Comparison of ENCODE assay signal across 26 cellular contexts in the genomic region with DNA sequence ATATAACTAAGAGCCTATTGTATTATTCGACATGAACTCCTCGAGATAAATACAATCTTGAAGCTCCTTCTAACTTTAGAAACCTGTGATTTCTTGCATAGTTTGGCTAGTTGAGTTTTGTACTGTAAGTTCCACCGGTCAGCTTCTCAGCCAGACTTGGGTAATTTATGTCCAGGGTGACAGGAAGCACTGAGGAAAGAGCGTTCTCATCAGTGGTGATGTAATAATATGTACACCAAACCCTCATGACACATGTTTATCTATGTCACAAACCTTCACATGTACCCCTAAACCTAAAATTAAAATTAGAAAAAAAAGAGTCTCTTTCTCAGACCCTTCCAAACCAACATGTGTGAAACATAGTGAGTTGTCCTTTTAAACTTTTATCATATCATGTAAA.
DNase-seq lines count a peak whose midpoint lies in the region; ATAC-seq and TF ChIP-seq lines count a peak whose summit lies in the region.
"Had no signal": no experiment of that assay in that cellular context is flagged by ENCODE, and none has a peak within 500 bp of the region (broad histone marks: within the 10 kb centered on the region; RNA-seq: fewer than 3 reads in every experiment).

No MANE protein-coding gene starts in this region.

- H3K27me3 ChIP-seq in breast epithelium, result no peaks in the 10 kb centered on the region
- no peaks in the 10 kb centered on the region for H3K27me3 ChIP-seq in Panc1 (ENCODE audit: control insufficient read depth, insufficient read depth, low read length)
- H3K27me3 ChIP-seq in upper lobe of right lung, result no peaks in the 10 kb centered on the region
- H3K27me3 ChIP-seq: BLaER1, ovary, uterus had no signal

- intact Hi-C loops in MCF 10A (cut with micrococcal nuclease) (loop anchor here (5.0 kb wide), 1 partner anchor 139 kb away; no protein-coding TSS in a partner anchor), breast epithelium (cut with DNase I; ENCODE audit: low total_unique reads) (no loop called here), Panc1 (cut with micrococcal nuclease; ENCODE audit: unreplicated experiment) (loop anchor here (10.0 kb wide), 1 partner anchor 76 kb away; no protein-coding TSS in a partner anchor), upper lobe of right lung (cut with DNase I) (no loop called here)

- no peak overlapping the region for H3K4me3 Mint-ChIP-seq in MCF 10A (ENCODE audit: unreplicated experiment)
- H3K4me3 Mint-ChIP-seq: activated CD8-positive, alpha-beta T cell treated with anti-CD3 and anti-CD28 coated beads for 36 hours; H9 had no signal

- H3K4me1 ChIP-seq in breast epithelium, result no peaks in the 10 kb centered on the region
- peaks cover 14% of the 10 kb centered on the region for H3K4me1 ChIP-seq in Panc1 (ENCODE audit: control insufficient read depth, insufficient read depth, low read length)
- peaks cover 7% of the 10 kb centered on the region for H3K4me1 ChIP-seq in upper lobe of right lung
- H3K4me1 ChIP-seq: foreskin keratinocyte had no signal

- POLR2A ChIA-PET in MCF 10A (lab: Yijun Ruan, JAX), result interaction anchor here (1.3 to 4.7 kb wide), 2 partner anchors 10 to 144 kb away, joined by 5 to 18 read pairs; no protein-coding TSS in a partner anchor
- POLR2A ChIA-PET in Panc1 (lab: Charles Lee), result no interaction called here

- H3K27ac ChIP-seq in breast epithelium (no peak overlapping the region), Panc1 (ENCODE audit: low read length) (peak overlapping the region; percentile 82), upper lobe of right lung (no peak overlapping the region)
- H3K27ac ChIP-seq: BLaER1, foreskin keratinocyte, ovary, uterus had no signal

- ATAC-seq in Panc1, result no peak
- peak; percentile 52 for ATAC-seq in upper lobe of right lung
- no peak for ATAC-seq in GM21360 (IDR thresholded peaks at IDR 0.05; ENCODE audit: unreplicated experiment)
- no peak for ATAC-seq in HG03469 (IDR thresholded peaks at IDR 0.05; ENCODE audit: unreplicated experiment)
- ATAC-seq: activated CD4-positive, CD25-positive, alpha-beta regulatory T cell treated with anti-CD3 and anti-CD28 coated beads, Interleukin-2, amount 50 U/mL, for 24 hours; activated CD8-positive, alpha-beta T cell treated with anti-CD3 and anti-CD28 coated beads for 36 hours; foreskin keratinocyte; GM12878; left colon had no signal

- H3K9me3 Mint-ChIP-seq in MCF 10A (ENCODE audit: unreplicated experiment), result no peaks in the 10 kb centered on the region

- peak overlapping the region; percentile 98 for H3K27ac Mint-ChIP-seq in MCF 10A (ENCODE audit: low read depth, unreplicated experiment)
- H3K27ac Mint-ChIP-seq: activated CD8-positive, alpha-beta T cell treated with anti-CD3 and anti-CD28 coated beads for 36 hours; H9 had no signal

- H3K4me3 ChIP-seq in breast epithelium (no peak overlapping the region), Panc1 (ENCODE audit: low read depth in 2 of 2, low read length in 2 of 2) (no peak overlapping the region), upper lobe of right lung (no peak overlapping the region)
- H3K4me3 ChIP-seq: BLaER1, GM12878, ovary, uterus had no signal

- TF ChIP-seq POLR2A in breast epithelium (IDR thresholded peaks at IDR 0.05), result no peak

- DNase-seq in MCF 10A (ENCODE audit: unreplicated experiment) (peak; percentile 30), breast epithelium (ENCODE audit: low spot score in 2 of 2) (no peak), Panc1 (ENCODE audit: low read depth, low spot score) (no peak), kidney tubule cell (ENCODE audit: low spot score) (peak; percentile 5), upper lobe of right lung (no peak)
- no peak for DNase-seq in activated naive CD4-positive, alpha-beta T cell (lab: John Stamatoyannopoulos, UW)
- DNase-seq: activated CD8-positive, alpha-beta T cell treated with anti-CD3 and anti-CD28 coated beads for 36 hours; activated effector memory CD4-positive, alpha-beta T cell treated with anti-CD3 and anti-CD28 coated beads, Interleukin-2, amount 50 U/mL, for 16 hours; activated T-cell treated with anti-CD3 and anti-CD28 coated beads for 4 hours; Calu3; DND-41; effector CD4-positive, alpha-beta T cell; foreskin keratinocyte; H9; left colon; NCI-H510A treated with DMSO at 0.1 percent for 48 hours; ovary; retina; stimulated activated CD4-positive, alpha-beta T cell treated with anti-CD3 and anti-CD28 coated beads, Interleukin-2, amount 100 ng/mL, for 48 hours; stimulated activated naive CD4-positive, alpha-beta T cell; uterus had no signal

- H3K9me3 ChIP-seq in breast epithelium (peaks cover 0 to 4% of the 10 kb centered on the region in 2 donors), Panc1 (ENCODE audit: control insufficient read depth, insufficient read depth, low read depth, low read length) (0 out of 2 replicates have a peak, but pooled peaks cover 2% of the 10 kb centered on the region), upper lobe of right lung (no peaks in the 10 kb centered on the region)
- H3K9me3 ChIP-seq: ovary, uterus had no signal

- CTCF ChIA-PET in MCF 10A (lab: Yijun Ruan, JAX), result no interaction called here
- CTCF ChIA-PET in Panc1 (lab: Charles Lee), result no interaction called here

- H3K36me3 ChIP-seq in breast epithelium (no peaks in the 10 kb centered on the region), Panc1 (ENCODE audit: control insufficient read depth, insufficient read depth, low read length) (no peaks in the 10 kb centered on the region), upper lobe of right lung (no peaks in the 10 kb centered on the region)
- H3K36me3 ChIP-seq: BLaER1, ovary, uterus had no signal

- no peaks in the 10 kb centered on the region for H3K27me3 Mint-ChIP-seq in MCF 10A (ENCODE audit: insufficient read depth, unreplicated experiment)

- BruUV-seq in MCF 10A (replicated peaks; lab: Mats Ljungman, UMichigan), result no TSS peak
- no TSS peak for BruUV-seq in Panc1 (replicated peaks; lab: Mats Ljungman, UMichigan)

- peaks cover 40% of the 10 kb centered on the region for H3K4me1 Mint-ChIP-seq in MCF 10A (ENCODE audit: insufficient read depth, unreplicated experiment)

- in situ Hi-C loops in Panc1 (cut with HindIII; ENCODE audit: low pct_unique_long_range_greater_than_20kb, low sequenced_read_pairs), result no loop called here

- TF ChIP-seq CTCF in MCF 10A (IDR thresholded peaks at IDR 0.05; ENCODE audit: unreplicated experiment), result no peak
- no peak for TF ChIP-seq CTCF in breast epithelium (IDR thresholded peaks at IDR 0.05)
- TF ChIP-seq CTCF in Panc1 (IDR thresholded peaks at IDR 0.05), result no peak
- no peak for TF ChIP-seq CTCF in upper lobe of right lung (IDR thresholded peaks at IDR 0.05)

- peaks cover 6% of the 10 kb centered on the region for H3K36me3 Mint-ChIP-seq in MCF 10A (ENCODE audit: insufficient read depth, unreplicated experiment)

Comparison
In these comparisons a context has a peak if more than half of its experiments do, and no peak if none do; other contexts are left out.
1. DNase-seq: peak in MCF 10A (single experiment) and kidney tubule cell (single experiment); none in breast epithelium (0 of 2), Panc1 (single experiment), upper lobe of right lung (single experiment) and activated naive CD4-positive, alpha-beta T cell (0 of 4).
2. intact Hi-C loops: an anchor here in MCF 10A (5.0 kb wide) and Panc1 (10.0 kb wide); none called in breast epithelium and upper lobe of right lung.